11 cellular contexts compared by ENCODE assay signal in the genomic region with DNA sequence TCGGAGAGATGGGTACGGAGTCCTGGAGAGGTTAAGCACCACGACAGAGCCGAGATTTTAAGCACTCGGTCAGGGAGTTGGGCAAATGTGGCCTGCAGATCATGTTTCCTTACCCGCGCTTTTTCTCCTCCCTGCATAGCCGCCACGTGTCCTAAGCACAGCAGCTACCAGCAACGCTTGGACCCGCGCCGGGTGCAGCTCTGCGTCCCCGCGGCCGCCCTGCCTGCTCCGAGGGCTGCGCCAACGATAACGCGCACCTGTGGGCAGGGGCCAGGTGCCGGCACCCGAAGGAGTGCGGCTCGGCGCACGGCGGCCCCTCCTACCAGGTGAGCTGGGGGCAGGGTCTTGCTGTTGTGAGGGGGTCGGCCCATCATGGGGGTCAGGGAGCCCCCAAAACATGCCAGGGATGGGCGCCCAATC. TPM values are rescaled to one million over a fixed set of nuclear protein-coding genes. Genes with fewer than 3 reads are reported as not detected.
DNase-seq lines count a peak whose midpoint lies in the region; ATAC-seq and TF ChIP-seq lines count a peak whose summit lies in the region.
"Had no signal": no experiment of that assay in that cellular context is flagged by ENCODE, and none has a peak within 500 bp of the region (broad histone marks: within the 10 kb centered on the region; RNA-seq: fewer than 3 reads in every experiment).

No MANE protein-coding gene starts in this region.

- H3K4me3 Mint-ChIP-seq in activated naive CD4-positive, alpha-beta T cell treated with anti-CD3 and anti-CD28 coated beads, Interleukin-2, amount 10 ng/mL, durations not matched to agents 7 days and 5 days = no peak overlapping the region
- H3K4me3 Mint-ChIP-seq: activated naive CD4-positive, alpha-beta T cell treated with anti-CD3 and anti-CD28 coated beads for 36 hours had no signal

- peak; percentile 18 to 50 for ATAC-seq in activated naive CD4-positive, alpha-beta T cell treated with anti-CD3 and anti-CD28 coated beads, Interleukin-2, amount 50 U/mL, for 72 hours
- ATAC-seq in left lobe of liver (peak; percentile 78), upper lobe of right lung (peak; percentile 14), HG03045 (IDR thresholded peaks at IDR 0.05; ENCODE audit: unreplicated experiment) (no peak), HG02938 (IDR thresholded peaks at IDR 0.05; ENCODE audit: unreplicated experiment) (no peak), esophagus mucosa (no peak)

- H3K36me3 Mint-ChIP-seq in activated naive CD4-positive, alpha-beta T cell treated with anti-CD3 and anti-CD28 coated beads, Interleukin-2, amount 50 U/mL, for 72 hours = no peaks in the 10 kb centered on the region
- no peaks in the 10 kb centered on the region for H3K36me3 Mint-ChIP-seq in activated naive CD4-positive, alpha-beta T cell treated with anti-CD3 and anti-CD28 coated beads, Interleukin-2, amount 10 ng/mL, durations not matched to agents 7 days and 5 days
- H3K36me3 Mint-ChIP-seq: CD4-positive, alpha-beta memory T cell had no signal

- H3K9ac ChIP-seq in adipocyte (ENCODE audit: low read length) = peak overlapping the region; percentile 32

- peaks cover 2% of the 10 kb centered on the region for H3K4me1 Mint-ChIP-seq in activated naive CD4-positive, alpha-beta T cell treated with anti-CD3 and anti-CD28 coated beads, Interleukin-2, amount 10 ng/mL, durations not matched to agents 7 days and 5 days

- no peak for DNase-seq in activated naive CD4-positive, alpha-beta T cell treated with anti-CD3 and anti-CD28 coated beads, Interleukin-2, amount 50 U/mL, for 72 hours (ENCODE audit: low spot score in 2 of 2)
- no peak for DNase-seq in activated naive CD4-positive, alpha-beta T cell treated with anti-CD3 and anti-CD28 coated beads, Interleukin-2, amount 10 ng/mL, durations not matched to agents 7 days and 5 days
- DNase-seq in adipocyte (ENCODE audit: low read depth) (no peak), left lobe of liver (ENCODE audit: low spot score) (peak; percentile 81), upper lobe of right lung (no peak)

- H3K4me1 ChIP-seq in adipocyte (ENCODE audit: control insufficient read depth, insufficient read depth, low read length) (peaks cover 4% of the 10 kb centered on the region), upper lobe of right lung (peaks cover 4% of the 10 kb centered on the region)

- no peak overlapping the region for H3K4me3 ChIP-seq in adipocyte (ENCODE audit: low read length)
- H3K4me3 ChIP-seq in upper lobe of right lung = no peak overlapping the region
- H3K4me3 ChIP-seq: SK-N-MC had no signal

- TF ChIP-seq CTCF in upper lobe of right lung (IDR thresholded peaks at IDR 0.05) = no peak

- H3K36me3 ChIP-seq in adipocyte (ENCODE audit: control insufficient read depth, insufficient read depth, low read length, severe bottlenecking) (no peaks in the 10 kb centered on the region), upper lobe of right lung (no peaks in the 10 kb centered on the region)

- CTCF ChIA-PET in activated naive CD4-positive, alpha-beta T cell treated with anti-CD3 and anti-CD28 coated beads, Interleukin-2, amount 10 ng/mL, durations not matched to agents 7 days and 5 days (lab: Charles Lee) = interaction anchor here (0.8 to 2.9 kb wide), 3 partner anchors 24 to 119 kb away, joined by 3 to 11 read pairs (median 6); no protein-coding TSS in a partner anchor

- H3K27me3 Mint-ChIP-seq in activated naive CD4-positive, alpha-beta T cell treated with anti-CD3 and anti-CD28 coated beads, Interleukin-2, amount 10 ng/mL, durations not matched to agents 7 days and 5 days = peaks cover 34% of the 10 kb centered on the region

- H3K9me3 Mint-ChIP-seq in activated naive CD4-positive, alpha-beta T cell treated with anti-CD3 and anti-CD28 coated beads, Interleukin-2, amount 50 U/mL, for 72 hours = no peaks in the 10 kb centered on the region
- H3K9me3 Mint-ChIP-seq in activated naive CD4-positive, alpha-beta T cell treated with anti-CD3 and anti-CD28 coated beads, Interleukin-2, amount 10 ng/mL, durations not matched to agents 7 days and 5 days = no peaks in the 10 kb centered on the region
- H3K9me3 Mint-ChIP-seq: activated naive CD4-positive, alpha-beta T cell treated with anti-CD3 and anti-CD28 coated beads for 36 hours; CD4-positive, alpha-beta memory T cell had no signal

- no peak overlapping the region for H3K27ac ChIP-seq in upper lobe of right lung
- H3K27ac ChIP-seq: SK-N-MC had no signal

- H3K27ac Mint-ChIP-seq in activated naive CD4-positive, alpha-beta T cell treated with anti-CD3 and anti-CD28 coated beads, Interleukin-2, amount 50 U/mL, for 72 hours = no peak overlapping the region
- H3K27ac Mint-ChIP-seq in activated naive CD4-positive, alpha-beta T cell treated with anti-CD3 and anti-CD28 coated beads, Interleukin-2, amount 10 ng/mL, durations not matched to agents 7 days and 5 days = no peak overlapping the region
- H3K27ac Mint-ChIP-seq: activated naive CD4-positive, alpha-beta T cell treated with anti-CD3 and anti-CD28 coated beads for 36 hours; CD4-positive, alpha-beta memory T cell had no signal

- peaks cover 5% of the 10 kb centered on the region for H3K27me3 ChIP-seq in adipocyte (replicated peaks; ENCODE audit: control insufficient read depth, insufficient read depth, low read length)
- peaks cover 11% of the 10 kb centered on the region for H3K27me3 ChIP-seq in upper lobe of right lung

- H3K9me3 ChIP-seq in adipocyte (ENCODE audit: control insufficient read depth, low read length) = no peaks in the 10 kb centered on the region
- H3K9me3 ChIP-seq in upper lobe of right lung = no peaks in the 10 kb centered on the region

- intact Hi-C loops in upper lobe of right lung (cut with DNase I) = no loop called here

RNA-seq across cellular contexts. Expression of a gene that starts 24.8 kb away (rescaled TPM):
- not detected for total RNA-seq in activated naive CD4-positive, alpha-beta T cell treated with anti-CD3 and anti-CD28 coated beads, Interleukin-2, amount 50 U/mL, for 72 hours
- total RNA-seq in left lobe of liver (1.4 TPM), upper lobe of right lung (145 TPM), esophagus mucosa (736 TPM)
- total RNA-seq: activated naive CD4-positive, alpha-beta T cell treated with anti-CD3 and anti-CD28 coated beads for 36 hours; CD4-positive, alpha-beta memory T cell had no signal

RNA-seq across cellular contexts. Expression of a gene that starts 44.1 kb away (rescaled TPM):
- 1 to 10 TPM; 1.5 to 2.7 TPM for total RNA-seq in activated naive CD4-positive, alpha-beta T cell treated with anti-CD3 and anti-CD28 coated beads, Interleukin-2, amount 50 U/mL, for 72 hours
- total RNA-seq in left lobe of liver (1.9 TPM), upper lobe of right lung (6.7 TPM), esophagus mucosa (1.4 TPM)

RNA-seq across cellular contexts. Expression of a gene that starts 47.8 kb away (rescaled TPM):
- 1 to 10 TPM; 1.4 to 2.1 TPM for total RNA-seq in activated naive CD4-positive, alpha-beta T cell treated with anti-CD3 and anti-CD28 coated beads, Interleukin-2, amount 50 U/mL, for 72 hours
- total RNA-seq in left lobe of liver = 280 TPM
- total RNA-seq in upper lobe of right lung = 67.6 TPM
- 2.1 TPM for total RNA-seq in esophagus mucosa

RNA-seq across cellular contexts. Expression of a gene that starts 49.3 kb away (rescaled TPM):
- total RNA-seq in activated naive CD4-positive, alpha-beta T cell treated with anti-CD3 and anti-CD28 coated beads, Interleukin-2, amount 50 U/mL, for 72 hours = not detected
- total RNA-seq in left lobe of liver = 564 TPM
- total RNA-seq in upper lobe of right lung = 36.4 TPM
- not detected for total RNA-seq in esophagus mucosa
- total RNA-seq: activated naive CD4-positive, alpha-beta T cell treated with anti-CD3 and anti-CD28 coated beads for 36 hours had no signal

RNA-seq across cellular contexts. Expression of a gene that starts 52.2 kb away (rescaled TPM):
- total RNA-seq in activated naive CD4-positive, alpha-beta T cell treated with anti-CD3 and anti-CD28 coated beads, Interleukin-2, amount 50 U/mL, for 72 hours = 1 to 10 TPM in 1 of 2 donors, under 1 TPM in 1; 0.82 to 1.8 TPM
- total RNA-seq in left lobe of liver (0.60 TPM), upper lobe of right lung (0.61 TPM), esophagus mucosa (not detected)

Comparison
In these comparisons a context has a peak if more than half of its experiments do, and no peak if none do; other contexts are left out.
1. ATAC-seq: peak in activated naive CD4-positive, alpha-beta T cell treated with anti-CD3 and anti-CD28 coated beads, Interleukin-2, amount 50 U/mL, for 72 hours (2 of 2), left lobe of liver (single experiment) and upper lobe of right lung (single experiment); none in HG03045 (single experiment), HG02938 (single experiment) and esophagus mucosa (single experiment).
2. RNA of a gene that starts 24.8 kb away (total RNA-seq): 736 TPM in esophagus mucosa (single experiment) and 145 TPM in upper lobe of right lung (single experiment); 1.4 TPM in left lobe of liver (single experiment) and not detected in activated naive CD4-positive, alpha-beta T cell treated with anti-CD3 and anti-CD28 coated beads, Interleukin-2, amount 50 U/mL, for 72 hours; every median in the first group is over 10 times any median in the second.
3. RNA of a gene that starts 47.8 kb away (total RNA-seq): 280 TPM in left lobe of liver (single experiment) and 67.6 TPM in upper lobe of right lung (single experiment); 1.4 to 2.1 TPM in activated naive CD4-positive, alpha-beta T cell treated with anti-CD3 and anti-CD28 coated beads, Interleukin-2, amount 50 U/mL, for 72 hours and 2.1 TPM in esophagus mucosa (single experiment); every median in the first group is over 10 times any median in the second.